ENCODE assay signal across 8 cellular contexts in genomic region chrX:47217121-47217851, GRCh38. TPM values are rescaled to one million over a fixed set of nuclear protein-coding genes. Genes with fewer than 3 reads are reported as not detected.
DNase-seq lines count a peak whose midpoint lies in the region; ATAC-seq and TF ChIP-seq lines count a peak whose summit lies in the region.

No MANE protein-coding gene starts in this region.

- intact Hi-C loops in CD14-positive monocyte (cut with micrococcal nuclease) = no loop called here

- POLR2A ChIA-PET in naive thymus-derived CD8-positive, alpha-beta T cell (lab: Charles Lee) = interaction anchor here (1.0 to 5.1 kb wide), 12 partner anchors 10 to 433 kb away, joined by 3 to 88 read pairs (median 6); partner anchors contain the start of genes ARAF, ELK1, NDUFB11 and RBM10

- H3K36me3 ChIP-seq in HUES64 (ENCODE audit: insufficient read depth, low read length) = peaks cover 51% of the 10 kb centered on the region

- peaks cover 45% of the 10 kb centered on the region for H3K4me1 Mint-ChIP-seq in CD14-positive monocyte
- H3K4me1 Mint-ChIP-seq in naive thymus-derived CD8-positive, alpha-beta T cell = peaks cover 30 to 52% (median 43%) of the 10 kb centered on the region in 4 donors

- H3K27ac ChIP-seq in HUES64 (ENCODE audit: low read depth, low read length) = peak overlapping the region; percentile 83
- peak overlapping the region; percentile 94 for H3K27ac ChIP-seq in epithelial cell of prostate

- peaks cover 0 to 16% (median 0%) of the 10 kb centered on the region in 3 donors for H3K27me3 Mint-ChIP-seq in CD14-positive monocyte (ENCODE audit: low read depth in 3 of 3)
- H3K27me3 Mint-ChIP-seq in naive thymus-derived CD8-positive, alpha-beta T cell = no peaks in the 10 kb centered on the region

- peak overlapping the region; percentile 74 for H3K9ac ChIP-seq in HUES64 (ENCODE audit: low read depth, low read length)

- TF ChIP-seq CTCF in CD14-positive monocyte (IDR thresholded peaks at IDR 0.05) (no peak), WI38 (IDR thresholded peaks at IDR 0.05; ENCODE audit: low read depth, low read length) (no peak)

- peak overlapping the region; percentile 53 for H3K4me3 ChIP-seq in HUES64 (ENCODE audit: low read length)
- peak overlapping the region; percentile 38 for H3K4me3 ChIP-seq in WI38 (ENCODE audit: low read depth, low read length)

- no peaks in the 10 kb centered on the region; the same call in 1 of the 2 replicates for H3K4me1 ChIP-seq in HUES64 (ENCODE audit: insufficient read depth, low read length)

- peak in 1 of 2 donors; percentile 0 for ATAC-seq in naive thymus-derived CD8-positive, alpha-beta T cell

- DNase-seq in CD14-positive monocyte (ENCODE audit: low spot score) (no peak), epithelial cell of prostate (ENCODE audit: low read depth, low spot score) (no peak), OCI-M2 (lab: John Stamatoyannopoulos, UW; ENCODE audit: unreplicated experiment) (no peak), NCI-H128 (lab: John Stamatoyannopoulos, UW; ENCODE audit: unreplicated experiment) (no peak), SK-N-DZ (ENCODE audit: low spot score) (no peak)
- DNase-seq in naive thymus-derived CD8-positive, alpha-beta T cell = peak in 2 of 10 donors; percentile 2 to 4

- H3K36me3 Mint-ChIP-seq in CD14-positive monocyte = peaks cover 45 to 53% of the 10 kb centered on the region in 2 donors
- H3K36me3 Mint-ChIP-seq in naive thymus-derived CD8-positive, alpha-beta T cell = peaks cover 0 to 38% (median 2%) of the 10 kb centered on the region in 3 donors

- H3K9me3 ChIP-seq in HUES64 (ENCODE audit: insufficient read depth, low read depth, low read length) = no peaks in the 10 kb centered on the region

- peaks cover 0 to 16% (median 0%) of the 10 kb centered on the region in 7 donors for H3K9me3 Mint-ChIP-seq in CD14-positive monocyte
- no peaks in the 10 kb centered on the region for H3K9me3 Mint-ChIP-seq in naive thymus-derived CD8-positive, alpha-beta T cell

- WGBS in HUES64 = 13% methylated on average over 17 of the region's 22 CpGs

- H3K4me3 Mint-ChIP-seq in CD14-positive monocyte = peak overlapping the region; percentile 80 to 91
- H3K4me3 Mint-ChIP-seq in naive thymus-derived CD8-positive, alpha-beta T cell = peak overlapping the region; percentile 86 to 98 (median 94)

- no peaks in the 10 kb centered on the region for H3K27me3 ChIP-seq in HUES64 (ENCODE audit: insufficient read depth, low read length)

- H3K27ac Mint-ChIP-seq in CD14-positive monocyte = peak overlapping the region; percentile 95 to 99 (median 98)
- H3K27ac Mint-ChIP-seq in naive thymus-derived CD8-positive, alpha-beta T cell = peak overlapping the region; percentile 93 to 100 (median 99)

RNA-seq across cellular contexts. Expression of gene CDK16, which starts 1.2 kb away (rescaled TPM):
- polyA plus RNA-seq in CD14-positive monocyte = 10 to 100 TPM in 1 of 2 donors, 1 to 10 TPM in 1; 7.3 to 14.1 TPM
- polyA plus RNA-seq in HUES64 (2013, experiment 1 of 2) = 77.0 TPM
- polyA plus RNA-seq in HUES64 (2013, experiment 2 of 2) = 92.2 TPM
- total RNA-seq in naive thymus-derived CD8-positive, alpha-beta T cell = 10 to 100 TPM; 48.2 to 49.0 TPM
- polyA plus RNA-seq in naive thymus-derived CD8-positive, alpha-beta T cell = 10 to 100 TPM in 1 of 3 donors, 1 to 10 TPM in 2; 3.1 to 13.6 (median 6.1) TPM
- polyA plus RNA-seq in SK-N-DZ (2014; cell fraction: cytosol; rRNA removed) = 80.1 and 95.4 TPM in 2 replicates
- 186 and 231 TPM in 2 replicates for polyA plus RNA-seq in SK-N-DZ (2014; cell fraction: nucleus; rRNA removed)

RNA-seq across cellular contexts. Expression of gene USP11, which starts 15.5 kb away (rescaled TPM):
- polyA plus RNA-seq in CD14-positive monocyte = 1 to 10 TPM; 6.7 to 8.8 TPM
- polyA plus RNA-seq in HUES64 (2013, experiment 1 of 2) = 51.5 TPM
- 59.5 TPM for polyA plus RNA-seq in HUES64 (2013, experiment 2 of 2)
- total RNA-seq in naive thymus-derived CD8-positive, alpha-beta T cell = 100 to 1,000 TPM; 191 to 195 TPM
- polyA plus RNA-seq in naive thymus-derived CD8-positive, alpha-beta T cell = 100 to 1,000 TPM; 130 to 171 (median 137) TPM
- polyA plus RNA-seq in SK-N-DZ (2014; cell fraction: cytosol; rRNA removed) = 75.5 and 78.1 TPM in 2 replicates
- polyA plus RNA-seq in SK-N-DZ (2014; cell fraction: nucleus; rRNA removed) = 106 and 131 TPM in 2 replicates

RNA-seq across cellular contexts. Expression of gene UBA1, which starts 23.7 kb away (rescaled TPM):
- 100 to 1,000 TPM; 125 to 150 TPM for polyA plus RNA-seq in CD14-positive monocyte
- 178 TPM for polyA plus RNA-seq in HUES64 (2013, experiment 1 of 2)
- polyA plus RNA-seq in HUES64 (2013, experiment 2 of 2) = 197 TPM
- 100 to 1,000 TPM; 122 to 125 TPM for total RNA-seq in naive thymus-derived CD8-positive, alpha-beta T cell
- 100 to 1,000 TPM; 156 to 176 (median 163) TPM for polyA plus RNA-seq in naive thymus-derived CD8-positive, alpha-beta T cell
- polyA plus RNA-seq in SK-N-DZ (2014; cell fraction: cytosol; rRNA removed) = 199 and 202 TPM in 2 replicates
- 118 and 153 TPM in 2 replicates for polyA plus RNA-seq in SK-N-DZ (2014; cell fraction: nucleus; rRNA removed)

Comparison
In these comparisons a context has a peak if more than half of its experiments do, and no peak if none do; other contexts are left out.
1. RNA of gene USP11, which starts 15.5 kb away (polyA plus RNA-seq): 130 to 171 TPM in naive thymus-derived CD8-positive, alpha-beta T cell; 6.7 to 8.8 TPM in CD14-positive monocyte; every median in the first group is over 10 times any median in the second.